ENCODE assay signal across 1 cellular context in genomic region chr10:17273403-17273802, GRCh38.
TF ChIP-seq lines count a peak whose summit lies in the region.

No MANE protein-coding gene starts in this region.

TF ChIP-seq in K562, 482 proteins besides CTCF, POLR2A, EP300 and RAD21 (continued from another document):
- TF ChIP-seq TFE3 (CRISPR knock-in tag; IDR thresholded peaks at IDR 0.05), result peak; percentile 94
- TF ChIP-seq ZC3H11A (IDR thresholded peaks at IDR 0.05; ENCODE audit: low read depth, low read length), result no peak
- TF ChIP-seq USF2 (CRISPR knock-in tag; IDR thresholded peaks at IDR 0.05), result peak; percentile 65
- no peak for TF ChIP-seq SMAD2 (IDR thresholded peaks at IDR 0.05; ENCODE audit: low read depth, low read length)
- peak; percentile 92 for TF ChIP-seq TOE1 (IDR thresholded peaks at IDR 0.05; ENCODE audit: borderline replicate concordance)
- TF ChIP-seq TOE1 (CRISPR knock-in tag; IDR thresholded peaks at IDR 0.05; ENCODE audit: borderline replicate concordance, low read depth), result no peak
